Comparison of ENCODE assay signal across 1 cellular context in the genomic region with DNA sequence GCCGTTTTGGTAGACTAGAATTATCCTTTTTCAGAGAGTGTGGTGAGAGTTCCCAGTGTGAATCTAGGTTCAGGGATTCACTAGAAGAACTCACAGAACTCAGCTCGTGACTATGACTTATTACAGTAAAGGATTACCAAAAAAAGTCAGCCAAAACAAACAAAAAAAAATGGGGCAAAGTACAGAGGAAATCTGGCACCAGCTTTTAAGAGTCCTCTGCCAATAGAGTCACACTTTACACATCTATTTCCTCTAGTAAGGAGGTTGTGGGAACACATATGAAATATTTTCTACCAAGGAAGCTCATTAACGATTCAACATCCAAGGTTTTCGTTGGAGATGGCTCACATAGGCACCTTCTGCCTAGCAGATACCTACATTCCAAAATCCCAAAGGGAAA.
TF ChIP-seq lines count a peak whose summit lies in the region.

No MANE protein-coding gene starts in this region.

TF ChIP-seq in IMR-90, 13 proteins besides CTCF, POLR2A, EP300 and RAD21 (continued from another document):
- TF ChIP-seq, protein P1, sequence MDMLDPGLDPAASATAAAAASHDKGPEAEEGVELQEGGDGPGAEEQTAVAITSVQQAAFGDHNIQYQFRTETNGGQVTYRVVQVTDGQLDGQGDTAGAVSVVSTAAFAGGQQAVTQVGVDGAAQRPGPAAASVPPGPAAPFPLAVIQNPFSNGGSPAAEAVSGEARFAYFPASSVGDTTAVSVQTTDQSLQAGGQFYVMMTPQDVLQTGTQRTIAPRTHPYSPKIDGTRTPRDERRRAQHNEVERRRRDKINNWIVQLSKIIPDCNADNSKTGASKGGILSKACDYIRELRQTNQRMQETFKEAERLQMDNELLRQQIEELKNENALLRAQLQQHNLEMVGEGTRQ (IDR thresholded peaks at IDR 0.05; ENCODE audit: low read depth, low read length): no peak
- no peak for TF ChIP-seq NFE2L2 (IDR thresholded peaks at IDR 0.05; ENCODE audit: low read depth, low read length)
- TF ChIP-seq RCOR1 (IDR thresholded peaks at IDR 0.05; ENCODE audit: insufficient replicate concordance, low read length): no peak
